ENCODE assay signal across 23 cellular contexts in genomic region chr11:15654397-15654915, GRCh38.
DNase-seq lines count a peak whose midpoint lies in the region; TF ChIP-seq lines count a peak whose summit lies in the region.
"Had no signal": no experiment of that assay in that cellular context is flagged by ENCODE, and none has a peak within 500 bp of the region (broad histone marks: within the 10 kb centered on the region; RNA-seq: fewer than 3 reads in every experiment).

No MANE protein-coding gene starts in this region.

- H3K27ac Mint-ChIP-seq in endodermal cell = no peak overlapping the region
- H3K27ac Mint-ChIP-seq: CD4-positive, alpha-beta T cell had no signal

- no peak overlapping the region for H3K4me3 Mint-ChIP-seq in endodermal cell
- H3K4me3 Mint-ChIP-seq: CD4-positive, alpha-beta T cell had no signal

- H3K4me1 ChIP-seq in endodermal cell (ENCODE audit: control insufficient read depth, insufficient read depth, low read length) = peaks cover 10% of the 10 kb centered on the region

- no peak overlapping the region for H3K9ac ChIP-seq in endodermal cell (ENCODE audit: extremely low read depth, low read length, poor library complexity, severe bottlenecking)
- H3K9ac ChIP-seq: BLaER1, KMS-11 had no signal

- no peaks in the 10 kb centered on the region for H3K27me3 ChIP-seq in endodermal cell (ENCODE audit: control insufficient read depth, insufficient read depth, low read length, poor library complexity, severe bottlenecking)

- TF ChIP-seq CTCF in endodermal cell (conservative IDR thresholded peaks at IDR 0.05) = no peak

- H3K27me3 Mint-ChIP-seq in endodermal cell (ENCODE audit: insufficient read depth) = no peaks in the 10 kb centered on the region

- no peak for TF ChIP-seq EP300 in Ishikawa (IDR thresholded peaks at IDR 0.05; ENCODE audit: borderline replicate concordance)

- no peak overlapping the region for H3K27ac ChIP-seq in endodermal cell (ENCODE audit: low read depth, low read length)
- H3K27ac ChIP-seq: 22Rv1, BLaER1, KMS-11 had no signal

- H3K9me3 Mint-ChIP-seq in endodermal cell = no peaks in the 10 kb centered on the region
- H3K9me3 Mint-ChIP-seq: CD4-positive, alpha-beta T cell had no signal

- no peak for TF ChIP-seq RAD21 in Ishikawa (IDR thresholded peaks at IDR 0.05; ENCODE audit: low read depth)

- no peak overlapping the region for H3K4me3 ChIP-seq in endodermal cell (ENCODE audit: low read length)
- H3K4me3 ChIP-seq: BLaER1 had no signal

- DNase-seq in DMS153 (lab: John Stamatoyannopoulos, UW) (peak; percentile 38), DMS153 treated with DMSO at 0.1 percent for 48 hours (lab: John Stamatoyannopoulos, UW; ENCODE audit: unreplicated experiment) (no peak), endodermal cell (peak; percentile 50), mucosa of gallbladder (ENCODE audit: low spot score) (peak; percentile 34), inferior parietal cortex (ENCODE audit: extremely low spot score) (no peak), OCI-M1 (lab: John Stamatoyannopoulos, UW) (no peak), NCI-H774 (lab: John Stamatoyannopoulos, UW) (no peak)
- DNase-seq: ACHN; CD4-positive, alpha-beta T cell; EL; GF-D8; NCI-H1092 treated with DMSO at 0.1 percent for 48 hours; NCI-H1436 treated with DMSO at 0.1 percent for 48 hours; NCI-H1930; NCI-H2171 treated with DMSO at 0.1 percent for 48 hours; NCI-H446; NCI-H526; Right ventricle myocardium superior had no signal

- WGBS in endodermal cell (ENCODE audit: insufficient coverage in 1 of 2, insufficient read length in 1 of 2), 2 experiments = 85 to 88% methylated on average over 6 of the region's 6 CpGs

- H3K4me1 Mint-ChIP-seq in endodermal cell = peaks cover 23% of the 10 kb centered on the region

- H3K36me3 ChIP-seq in endodermal cell (ENCODE audit: control insufficient read depth, insufficient read depth, low read length) = no peaks in the 10 kb centered on the region
- H3K36me3 ChIP-seq: BLaER1 had no signal

- no peaks in the 10 kb centered on the region for H3K9me3 ChIP-seq in endodermal cell (ENCODE audit: control insufficient read depth, low read length)
- H3K9me3 ChIP-seq: BLaER1, Caco-2 had no signal

- H3K36me3 Mint-ChIP-seq in endodermal cell (ENCODE audit: low read depth) = no peaks in the 10 kb centered on the region

TF ChIP-seq in Ishikawa, 13 proteins besides CTCF, POLR2A, EP300 and RAD21:
- TF ChIP-seq, protein P1, sequence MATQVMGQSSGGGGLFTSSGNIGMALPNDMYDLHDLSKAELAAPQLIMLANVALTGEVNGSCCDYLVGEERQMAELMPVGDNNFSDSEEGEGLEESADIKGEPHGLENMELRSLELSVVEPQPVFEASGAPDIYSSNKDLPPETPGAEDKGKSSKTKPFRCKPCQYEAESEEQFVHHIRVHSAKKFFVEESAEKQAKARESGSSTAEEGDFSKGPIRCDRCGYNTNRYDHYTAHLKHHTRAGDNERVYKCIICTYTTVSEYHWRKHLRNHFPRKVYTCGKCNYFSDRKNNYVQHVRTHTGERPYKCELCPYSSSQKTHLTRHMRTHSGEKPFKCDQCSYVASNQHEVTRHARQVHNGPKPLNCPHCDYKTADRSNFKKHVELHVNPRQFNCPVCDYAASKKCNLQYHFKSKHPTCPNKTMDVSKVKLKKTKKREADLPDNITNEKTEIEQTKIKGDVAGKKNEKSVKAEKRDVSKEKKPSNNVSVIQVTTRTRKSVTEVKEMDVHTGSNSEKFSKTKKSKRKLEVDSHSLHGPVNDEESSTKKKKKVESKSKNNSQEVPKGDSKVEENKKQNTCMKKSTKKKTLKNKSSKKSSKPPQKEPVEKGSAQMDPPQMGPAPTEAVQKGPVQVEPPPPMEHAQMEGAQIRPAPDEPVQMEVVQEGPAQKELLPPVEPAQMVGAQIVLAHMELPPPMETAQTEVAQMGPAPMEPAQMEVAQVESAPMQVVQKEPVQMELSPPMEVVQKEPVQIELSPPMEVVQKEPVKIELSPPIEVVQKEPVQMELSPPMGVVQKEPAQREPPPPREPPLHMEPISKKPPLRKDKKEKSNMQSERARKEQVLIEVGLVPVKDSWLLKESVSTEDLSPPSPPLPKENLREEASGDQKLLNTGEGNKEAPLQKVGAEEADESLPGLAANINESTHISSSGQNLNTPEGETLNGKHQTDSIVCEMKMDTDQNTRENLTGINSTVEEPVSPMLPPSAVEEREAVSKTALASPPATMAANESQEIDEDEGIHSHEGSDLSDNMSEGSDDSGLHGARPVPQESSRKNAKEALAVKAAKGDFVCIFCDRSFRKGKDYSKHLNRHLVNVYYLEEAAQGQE (IDR thresholded peaks at IDR 0.05; ENCODE audit: low read depth) = no peak
- TF ChIP-seq TCF12 (IDR thresholded peaks at IDR 0.05; ENCODE audit: low read depth) (peak; percentile 45; the same call in 1 of the 2 replicates), CREB1 (IDR thresholded peaks at IDR 0.05; ENCODE audit: low read depth) (no peak)

Comparison
In these comparisons a context has a peak if more than half of its experiments do, and no peak if none do; other contexts are left out.
1. DNase-seq: peak in DMS153 (single experiment), endodermal cell (single experiment) and mucosa of gallbladder (single experiment); none in DMS153 treated with DMSO at 0.1 percent for 48 hours (single experiment), inferior parietal cortex (single experiment), OCI-M1 (single experiment) and NCI-H774 (single experiment).